In genomic region chr1:235776396-235776795, GRCh38 we compare ENCODE assay signal across 18 cellular contexts.
DNase-seq lines count a peak whose midpoint lies in the region; ATAC-seq, FAIRE-seq and TF ChIP-seq lines count a peak whose summit lies in the region.
"Had no signal": no experiment of that assay in that cellular context is flagged by ENCODE, and none has a peak within 500 bp of the region (broad histone marks: within the 10 kb centered on the region; RNA-seq: fewer than 3 reads in every experiment).

No MANE protein-coding gene starts in this region.

- WGBS in small intestine, 3 donors, result 83 to 90% (median 87%) methylated on average over 3 of the region's 3 CpGs

- H3F3A ChIP-seq in PC-3 (ENCODE audit: low read length, unreplicated experiment), result no peaks in the 10 kb centered on the region

- intact Hi-C loops in PC-3 (cut with micrococcal nuclease), result no loop called here
- intact Hi-C loops in gastrocnemius medialis (cut with DNase I; ENCODE audit: low total_unique reads), result no loop called here

- no peaks in the 10 kb centered on the region for H3K4me1 ChIP-seq in PC-3 (ENCODE audit: insufficient read depth, low read length)
- no peaks in the 10 kb centered on the region for H3K4me1 ChIP-seq in gastrocnemius medialis
- H3K4me1 ChIP-seq in small intestine (ENCODE audit: control insufficient read depth in 2 of 2, insufficient read depth in 1 of 2, low read depth in 1 of 2, low read length in 1 of 2), result no peaks in the 10 kb centered on the region

- H3K36me3 ChIP-seq in PC-3 (ENCODE audit: low read depth, low read length) (no peaks in the 10 kb centered on the region), gastrocnemius medialis (peaks cover 0 to 18% of the 10 kb centered on the region in 2 donors), small intestine (ENCODE audit: control insufficient read depth in 2 of 2, insufficient read depth in 2 of 2, low read length in 2 of 2) (peaks cover 0 to 3% of the 10 kb centered on the region in 2 donors)
- H3K36me3 ChIP-seq: BLaER1 had no signal

- no peak overlapping the region for H3K4me3 ChIP-seq in PC-3 (ENCODE audit: low read length)
- no peak overlapping the region for H3K4me3 ChIP-seq in gastrocnemius medialis
- no peak overlapping the region for H3K4me3 ChIP-seq in small intestine (ENCODE audit: low read depth in 1 of 2, low read length in 2 of 2)
- H3K4me3 ChIP-seq: BLaER1 had no signal

- H3K9me3 ChIP-seq in PC-3 (ENCODE audit: low read length), result no peaks in the 10 kb centered on the region
- no peaks in the 10 kb centered on the region for H3K9me3 ChIP-seq in gastrocnemius medialis
- H3K9me3 ChIP-seq in small intestine (ENCODE audit: control insufficient read depth, low read depth), result no peaks in the 10 kb centered on the region
- H3K9me3 ChIP-seq: BLaER1 had no signal

- no TSS peak for BruUV-seq in PC-3 (replicated peaks; lab: Mats Ljungman, UMichigan)

- no peak overlapping the region for H3K4me2 ChIP-seq in PC-3 (ENCODE audit: low read length)
- H3K4me2 ChIP-seq: BLaER1 had no signal

- TF ChIP-seq CTCF in PC-3 (conservative IDR thresholded peaks at IDR 0.05; ENCODE audit: low read depth, low read length), result no peak
- TF ChIP-seq CTCF in gastrocnemius medialis (IDR thresholded peaks at IDR 0.05 in 4 of 5, conservative IDR thresholded peaks at IDR 0.05 in 1 of 5), result no peak
- TF ChIP-seq CTCF in GM13977 (IDR thresholded peaks at IDR 0.05; ENCODE audit: extremely low read depth, insufficient read depth, missing control alignments), result no peak

- ATAC-seq in PC-3, result 0 out of 2 replicates have a peak, but pooled peaks have one; percentile 35
- ATAC-seq in gastrocnemius medialis, result no peak

- H3K9me2 ChIP-seq in PC-3 (replicated peaks; ENCODE audit: low read length), result no peaks in the 10 kb centered on the region

- H3K27me3 ChIP-seq in PC-3 (ENCODE audit: low read length) (no peaks in the 10 kb centered on the region), gastrocnemius medialis (no peaks in the 10 kb centered on the region), small intestine (ENCODE audit: control insufficient read depth in 2 of 2, insufficient read depth in 2 of 2, low read length in 2 of 2) (no peaks in the 10 kb centered on the region)
- H3K27me3 ChIP-seq: BLaER1 had no signal

- TF ChIP-seq POLR2A in gastrocnemius medialis (IDR thresholded peaks at IDR 0.05), result no peak

- no peak overlapping the region for H3K27ac ChIP-seq in PC-3 (ENCODE audit: low read length)
- H3K27ac ChIP-seq in gastrocnemius medialis, result no peak overlapping the region
- H3K27ac ChIP-seq in small intestine (ENCODE audit: low read depth in 1 of 2, low read length in 1 of 2), result no peak overlapping the region
- H3K27ac ChIP-seq: BLaER1, RWPE1 had no signal

- H4K20me1 ChIP-seq in PC-3 (ENCODE audit: low read length), result no peaks in the 10 kb centered on the region
- H4K20me1 ChIP-seq: BLaER1 had no signal

- POLR2A ChIA-PET in PC-3 (lab: Charles Lee; ENCODE audit: unreplicated experiment), result no interaction called here

- in situ Hi-C loops in gastrocnemius medialis (cut with MboI; ENCODE audit: low sequenced_read_pairs in 4 of 4) (no loop called here), GM13977 (cut with MboI; ENCODE audit: low pct_unique_long_range_greater_than_20kb, low sequenced_read_pairs, unreplicated experiment) (no loop called here)

- no peak overlapping the region for H3K9ac ChIP-seq in PC-3 (ENCODE audit: low read length)
- H3K9ac ChIP-seq: BLaER1 had no signal

- DNase-seq in A172 (ENCODE audit: low spot score) (peak; percentile 16), GM03348 (ENCODE audit: low spot score) (peak; percentile 11), PC-3 (no peak), fibroblast of peridontal ligament (ENCODE audit: extremely low read depth) (peak; percentile 14), HK-2 (ENCODE audit: unreplicated experiment) (no peak), gastrocnemius medialis (no peak), small intestine (no peak), GM13977 (ENCODE audit: low spot score) (no peak)
- DNase-seq: 8988T; CD4-positive, alpha-beta memory T cell; DMS153; H9; NCI-H1694 treated with DMSO at 0.1 percent for 48 hours; NCI-H510A; NCI-H82; OCI-M1 had no signal

- no peak for FAIRE-seq in small intestine (lab: Jason Lieb, UNC)

- CTCF ChIA-PET in PC-3 (lab: Charles Lee), result no interaction called here

- H2AFZ ChIP-seq in PC-3 (ENCODE audit: low read length), result no peak overlapping the region

- H3K79me2 ChIP-seq in PC-3 (ENCODE audit: low read length), result no peaks in the 10 kb centered on the region

Comparison
In these comparisons a context has a peak if more than half of its experiments do, and no peak if none do; other contexts are left out.
1. DNase-seq: peak in A172 (single experiment), GM03348 (single experiment) and fibroblast of peridontal ligament (single experiment); none in PC-3 (single experiment), HK-2 (single experiment), gastrocnemius medialis (0 of 2), small intestine (single experiment) and GM13977 (single experiment).